In genomic region chr18:21907451-21907850, GRCh38 we compare ENCODE assay signal across 34 cellular contexts.
"Had no signal": no experiment of that assay in that cellular context is flagged by ENCODE, and none has a peak within 500 bp of the region (broad histone marks: within the 10 kb centered on the region; RNA-seq: fewer than 3 reads in every experiment).

No MANE protein-coding gene starts in this region.

- H3K4me1 Mint-ChIP-seq: activated B cell treated with CpG ODN at 0.5 μM for 24 hours; activated T-helper 17 cell treated with anti-CD3 and anti-CD28 coated beads, Interleukin-2, amount 50 U/mL, for 72 hours had no signal

- ATAC-seq: activated CD8-positive, alpha-beta T cell treated with anti-CD3 and anti-CD28 coated beads for 36 hours; activated naive CD4-positive, alpha-beta T cell treated with anti-CD3 and anti-CD28 coated beads, Interleukin-2, amount 50 U/mL, for 72 hours; activated T-cell treated with anti-CD3 and anti-CD28 coated beads, Interleukin-2, amount 50 U/mL, for 4 hours; activated T-cell treated with anti-CD3 and anti-CD28 coated beads, Interleukin-2, amount 50 U/mL, for 72 hours; activated T-helper 17 cell treated with anti-CD3 and anti-CD28 coated beads, Interleukin-2, amount 50 U/mL, for 72 hours had no signal

- H3K4me3 ChIP-seq: ascending aorta had no signal

- H3K36me3 ChIP-seq: ascending aorta had no signal

- H3K9me3 ChIP-seq: ascending aorta had no signal

- H3K27ac ChIP-seq: ascending aorta, VCaP had no signal

- H3K36me3 Mint-ChIP-seq: activated CD4-positive, alpha-beta memory T cell treated with anti-CD3 and anti-CD28 coated beads for 36 hours; activated naive CD4-positive, alpha-beta T cell treated with anti-CD3 and anti-CD28 coated beads, Interleukin-2, amount 50 U/mL, for 72 hours; activated naive CD8-positive, alpha-beta T cell treated with anti-CD3 and anti-CD28 coated beads for 36 hours; brain had no signal

- H3K27ac Mint-ChIP-seq: activated B cell treated with CpG ODN at 0.5 μM for 24 hours; activated CD4-positive, alpha-beta memory T cell treated with anti-CD3 and anti-CD28 coated beads for 36 hours; activated CD4-positive, alpha-beta T cell treated with anti-CD3 and anti-CD28 coated beads, Interleukin-2, amount 10 ng/mL, durations not matched to agents 24 days and 14 days; activated CD8-positive, alpha-beta T cell treated with anti-CD3 and anti-CD28 coated beads for 36 hours; activated naive CD4-positive, alpha-beta T cell treated with anti-CD3 and anti-CD28 coated beads for 36 hours; activated naive CD4-positive, alpha-beta T cell treated with anti-CD3 and anti-CD28 coated beads, Interleukin-2, amount 50 U/mL, for 72 hours; activated naive CD8-positive, alpha-beta T cell treated with anti-CD3 and anti-CD28 coated beads for 36 hours; activated T-cell treated with anti-CD3 and anti-CD28 coated beads, Interleukin-2, amount 50 U/mL, for 72 hours; activated T-helper 1 cell treated with anti-CD3 and anti-CD28 coated beads, Interleukin-12 subunit alpha, Interleukin-12 subunit beta, Interleukin-2, Interleukin-4 antibody, amounts not matched to agents 30 ng/mL and 10 ng/mL and 1 ng/mL, durations not matched to agents 14 hours and 24 hours and 36 hours; activated T-helper 17 cell treated with anti-CD3 and anti-CD28 coated beads, Interleukin-2, amount 50 U/mL, for 72 hours; T-helper 1 cell treated with Interleukin-12 subunit alpha and Interleukin-12 subunit beta and Interleukin-4 antibody, amounts not matched to agents 30 μg/mL and 1 μg/mL, for 36 hours; T-helper 2 cell treated with Interferon-gamma antibody and Interleukin-4, amounts not matched to agents 5 μg/mL and 100 μg/mL, for 36 hours had no signal

- H3K27me3 ChIP-seq: ascending aorta had no signal

- DNase-seq: activated B cell treated with CpG ODN at 0.5 μM for 24 hours; activated CD4-positive, alpha-beta memory T cell treated with anti-CD3 and anti-CD28 coated beads for 36 hours; activated CD4-positive, alpha-beta T cell treated with anti-CD3 and anti-CD28 coated beads for 4 hours; activated CD4-positive, alpha-beta T cell treated with anti-CD3 and anti-CD28 coated beads, Interleukin-2, amount 10 ng/mL, durations not matched to agents 24 days and 14 days; activated CD4-positive, alpha-beta T cell treated with anti-CD3 and anti-CD28 coated beads, Interleukin-2, amount 50 U/mL, for 1 hour; activated CD4-positive, alpha-beta T cell treated with anti-CD3 and anti-CD28 coated beads, Interleukin-2, amount 50 U/mL, for 4 hours; activated CD4-positive, CD25-positive, alpha-beta regulatory T cell treated with anti-CD3 and anti-CD28 coated beads, Interleukin-2, amount 50 U/mL, for 72 hours; activated CD8-positive, alpha-beta memory T cell treated with anti-CD3 and anti-CD28 coated beads, Interleukin-2, amount 50 U/mL, for 4 hours; activated CD8-positive, alpha-beta T cell treated with anti-CD3 and anti-CD28 coated beads for 36 hours; activated effector memory CD4-positive, alpha-beta T cell treated with anti-CD3 and anti-CD28 coated beads, Interleukin-2, amount 50 U/mL, for 16 hours; activated gamma-delta T cell treated with Interleukin-2 at 50 U/mL for 16 hours; activated naive CD4-positive, alpha-beta T cell; activated naive CD4-positive, alpha-beta T cell treated with anti-CD3 and anti-CD28 coated beads for 36 hours; activated naive CD4-positive, alpha-beta T cell treated with anti-CD3 and anti-CD28 coated beads, Interleukin-2, amount 50 U/mL, for 16 hours; activated naive CD8-positive, alpha-beta T cell treated with anti-CD3 and anti-CD28 coated beads for 36 hours; activated T-cell treated with anti-CD3 and anti-CD28 coated beads for 4 hours; activated T-cell treated with anti-CD3 and anti-CD28 coated beads, Interleukin-2, amount 50 U/mL, for 1 hour; activated T-cell treated with anti-CD3 and anti-CD28 coated beads, Interleukin-2, amount 50 U/mL, for 4 hours; activated T-cell treated with anti-CD3 and anti-CD28 coated beads, Interleukin-2, amount 50 U/mL, for 72 hours; amniotic stem cell; anterior cingulate cortex; central memory CD4-positive, alpha-beta T cell; SW 1271; T-helper 1 cell; T-helper 2 cell; T-helper 9 cell had no signal

- H3K4me1 ChIP-seq: ascending aorta had no signal

- H3K4me3 Mint-ChIP-seq: activated B cell treated with CpG ODN at 0.5 μM for 24 hours; activated CD4-positive, alpha-beta memory T cell treated with anti-CD3 and anti-CD28 coated beads for 36 hours; activated CD4-positive, alpha-beta T cell treated with anti-CD3 and anti-CD28 coated beads, Interleukin-2, amount 10 ng/mL, durations not matched to agents 24 days and 14 days; activated CD8-positive, alpha-beta T cell treated with anti-CD3 and anti-CD28 coated beads for 36 hours; activated naive CD4-positive, alpha-beta T cell treated with anti-CD3 and anti-CD28 coated beads for 36 hours; activated naive CD8-positive, alpha-beta T cell treated with anti-CD3 and anti-CD28 coated beads for 36 hours; activated T-cell treated with anti-CD3 and anti-CD28 coated beads, Interleukin-2, amount 50 U/mL, for 4 hours; activated T-cell treated with anti-CD3 and anti-CD28 coated beads, Interleukin-2, amount 50 U/mL, for 72 hours; activated T-helper 1 cell treated with anti-CD3 and anti-CD28 coated beads, Interleukin-12 subunit alpha, Interleukin-12 subunit beta, Interleukin-2, Interleukin-4 antibody, amounts not matched to agents 30 ng/mL and 10 ng/mL and 1 ng/mL, durations not matched to agents 14 hours and 24 hours and 36 hours; activated T-helper 17 cell treated with anti-CD3 and anti-CD28 coated beads, Interleukin-2, amount 50 U/mL, for 72 hours; brain; T-helper 1 cell treated with Interleukin-12 subunit alpha and Interleukin-12 subunit beta and Interleukin-4 antibody, amounts not matched to agents 30 μg/mL and 1 μg/mL, for 36 hours; T-helper 2 cell treated with Interferon-gamma antibody and Interleukin-4, amounts not matched to agents 5 μg/mL and 100 μg/mL, for 36 hours had no signal

- H3K9me3 Mint-ChIP-seq: activated B cell treated with CpG ODN at 0.5 μM for 24 hours; activated CD4-positive, alpha-beta memory T cell treated with anti-CD3 and anti-CD28 coated beads for 36 hours; activated CD4-positive, alpha-beta T cell treated with anti-CD3 and anti-CD28 coated beads, Interleukin-2, amount 10 ng/mL, durations not matched to agents 24 days and 14 days; activated CD8-positive, alpha-beta T cell treated with anti-CD3 and anti-CD28 coated beads for 36 hours; activated naive CD4-positive, alpha-beta T cell treated with anti-CD3 and anti-CD28 coated beads for 36 hours; activated naive CD4-positive, alpha-beta T cell treated with anti-CD3 and anti-CD28 coated beads, Interleukin-2, amount 50 U/mL, for 72 hours; activated naive CD8-positive, alpha-beta T cell treated with anti-CD3 and anti-CD28 coated beads for 36 hours; activated T-cell treated with anti-CD3 and anti-CD28 coated beads, Interleukin-2, amount 50 U/mL, for 4 hours; activated T-cell treated with anti-CD3 and anti-CD28 coated beads, Interleukin-2, amount 50 U/mL, for 72 hours; activated T-helper 1 cell treated with anti-CD3 and anti-CD28 coated beads, Interleukin-12 subunit alpha, Interleukin-12 subunit beta, Interleukin-2, Interleukin-4 antibody, amounts not matched to agents 30 ng/mL and 10 ng/mL and 1 ng/mL, durations not matched to agents 14 hours and 24 hours and 36 hours; activated T-helper 17 cell treated with anti-CD3 and anti-CD28 coated beads, Interleukin-2, amount 50 U/mL, for 72 hours; brain; T-helper 1 cell treated with Interleukin-12 subunit alpha and Interleukin-12 subunit beta and Interleukin-4 antibody, amounts not matched to agents 30 μg/mL and 1 μg/mL, for 36 hours; T-helper 2 cell treated with Interferon-gamma antibody and Interleukin-4, amounts not matched to agents 5 μg/mL and 100 μg/mL, for 36 hours had no signal
